ENCODE assay signal across 20 cellular contexts in the genomic region with DNA sequence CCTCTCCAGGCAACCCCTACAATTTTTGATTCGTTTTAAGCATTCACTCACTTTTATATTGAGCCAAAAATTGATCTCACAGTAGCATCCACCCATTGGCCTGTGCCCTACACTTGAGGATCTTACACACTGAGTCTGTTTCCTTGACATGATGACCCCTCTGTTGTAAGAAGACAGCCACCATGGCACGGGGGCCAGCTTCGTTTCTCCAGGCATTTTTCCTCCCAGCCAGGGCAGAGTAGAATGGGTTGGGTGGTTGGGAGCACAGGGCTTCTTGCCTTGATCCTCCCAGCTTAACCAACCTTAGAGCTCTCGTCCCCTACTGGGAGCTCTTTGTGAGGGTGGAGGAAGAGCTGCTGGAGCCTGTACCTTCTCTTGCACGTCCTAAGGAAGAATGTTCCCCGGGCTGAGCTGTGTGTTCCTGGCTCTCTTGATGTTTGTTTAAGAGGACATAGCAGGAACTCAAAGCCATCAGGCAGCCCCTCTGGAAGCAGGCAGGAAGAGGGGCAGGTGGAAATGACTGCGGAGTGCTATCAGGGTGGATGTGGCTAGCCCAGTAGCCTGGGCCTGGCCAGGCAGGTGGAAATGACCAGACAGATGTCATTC.
DNase-seq lines count a peak whose midpoint lies in the region; ATAC-seq and TF ChIP-seq lines count a peak whose summit lies in the region.
"Had no signal": no experiment of that assay in that cellular context is flagged by ENCODE, and none has a peak within 500 bp of the region (broad histone marks: within the 10 kb centered on the region; RNA-seq: fewer than 3 reads in every experiment).

No MANE protein-coding gene starts in this region.

- TF ChIP-seq POLR2A in upper lobe of left lung (IDR thresholded peaks at IDR 0.05), result no peak

- 78 to 79% methylated on average over 2 to 7 of the region's 7 CpGs for WGBS in endodermal cell (ENCODE audit: insufficient coverage in 1 of 2, insufficient read length in 1 of 2), 2 experiments
- 58 to 62% methylated on average over 6 to 7 of the region's 7 CpGs for WGBS in upper lobe of left lung, 2 donors

- H3K27me3 ChIP-seq in endodermal cell (ENCODE audit: control insufficient read depth, insufficient read depth, low read length, poor library complexity, severe bottlenecking), result no peaks in the 10 kb centered on the region
- no peaks in the 10 kb centered on the region for H3K27me3 ChIP-seq in upper lobe of left lung
- H3K27me3 ChIP-seq: gastroesophageal sphincter had no signal

- no peaks in the 10 kb centered on the region for H3K36me3 Mint-ChIP-seq in HFFc6 (ENCODE audit: low read depth)
- H3K36me3 Mint-ChIP-seq in endodermal cell (ENCODE audit: low read depth), result no peaks in the 10 kb centered on the region
- no peaks in the 10 kb centered on the region for H3K36me3 Mint-ChIP-seq in nephron (ENCODE audit: low read depth)

- H3K4me1 Mint-ChIP-seq in HFFc6 (ENCODE audit: low read depth), result peaks cover 67% of the 10 kb centered on the region
- peaks cover 30% of the 10 kb centered on the region for H3K4me1 Mint-ChIP-seq in endodermal cell
- H3K4me1 Mint-ChIP-seq in nephron, result peaks cover 68% of the 10 kb centered on the region

- H3K27ac Mint-ChIP-seq in HFFc6 (peak overlapping the region; percentile 77), endodermal cell (peak overlapping the region; percentile 31), nephron (peak overlapping the region; percentile 83 to 93 (median 85))

- no peak overlapping the region for H3K27ac ChIP-seq in endodermal cell (ENCODE audit: low read depth, low read length)
- peak overlapping the region in 3 of 4 donors; percentile 58 to 72 (median 58) for H3K27ac ChIP-seq in upper lobe of left lung
- H3K27ac ChIP-seq: SK-N-MC, VCaP had no signal

- H3K9me3 Mint-ChIP-seq in HFFc6 (no peaks in the 10 kb centered on the region), endodermal cell (no peaks in the 10 kb centered on the region), nephron (no peaks in the 10 kb centered on the region)

- DNase-seq in HFFc6 (no peak), endodermal cell (no peak), upper lobe of left lung (no peak), occipital lobe (lab: John Stamatoyannopoulos, UW) (no peak), NCI-H226 (no peak)
- DNase-seq: activated CD4-positive, alpha-beta T cell treated with anti-CD3 and anti-CD28 coated beads, Interleukin-2, amount 50 U/mL, for 1 hour; activated gamma-delta T cell; amniotic stem cell; DND-41; left cardiac atrium; NCI-H1105; NCI-H2081 treated with DMSO at 0.1 percent for 48 hours; NCI-H524; T-helper 2 cell had no signal

- no peak for TF ChIP-seq EP300 in upper lobe of left lung (IDR thresholded peaks at IDR 0.05)

- H3K4me1 ChIP-seq in endodermal cell (ENCODE audit: control insufficient read depth, insufficient read depth, low read length) (peaks cover 5% of the 10 kb centered on the region), upper lobe of left lung (peaks cover 21 to 32% (median 29%) of the 10 kb centered on the region in 4 donors)
- H3K4me1 ChIP-seq: HAP-1 had no signal

- H3K36me3 ChIP-seq in endodermal cell (ENCODE audit: control insufficient read depth, insufficient read depth, low read length) (no peaks in the 10 kb centered on the region), upper lobe of left lung (no peaks in the 10 kb centered on the region)
- H3K36me3 ChIP-seq: gastroesophageal sphincter, HAP-1 had no signal

- TF ChIP-seq CTCF in HFFc6 (IDR thresholded peaks at IDR 0.05), result no peak
- no peak for TF ChIP-seq CTCF in endodermal cell (conservative IDR thresholded peaks at IDR 0.05)
- no peak for TF ChIP-seq CTCF in nephron (IDR thresholded peaks at IDR 0.05; ENCODE audit: unreplicated experiment in 3 of 3)
- TF ChIP-seq CTCF in upper lobe of left lung (IDR thresholded peaks at IDR 0.05), result no peak

- no peak overlapping the region for H3K9ac ChIP-seq in endodermal cell (ENCODE audit: extremely low read depth, low read length, poor library complexity, severe bottlenecking)

- no peak overlapping the region for H3K4me3 ChIP-seq in endodermal cell (ENCODE audit: low read length)
- no peak overlapping the region for H3K4me3 ChIP-seq in upper lobe of left lung
- H3K4me3 ChIP-seq: gastroesophageal sphincter, HAP-1, SK-N-MC had no signal

- peaks cover 4% of the 10 kb centered on the region; the same call in 1 of the 2 replicates for H3K27me3 Mint-ChIP-seq in HFFc6 (ENCODE audit: insufficient read depth)
- H3K27me3 Mint-ChIP-seq in endodermal cell (ENCODE audit: insufficient read depth), result no peaks in the 10 kb centered on the region
- no peaks in the 10 kb centered on the region for H3K27me3 Mint-ChIP-seq in nephron (ENCODE audit: low read depth)

- H3K4me3 Mint-ChIP-seq in HFFc6 (no peak overlapping the region), endodermal cell (no peak overlapping the region), nephron (no peak overlapping the region)

- no peaks in the 10 kb centered on the region for H3K9me3 ChIP-seq in endodermal cell (ENCODE audit: control insufficient read depth, low read length)
- H3K9me3 ChIP-seq in upper lobe of left lung, result no peaks in the 10 kb centered on the region
- H3K9me3 ChIP-seq: gastroesophageal sphincter, HAP-1 had no signal

- ATAC-seq in upper lobe of left lung (ENCODE audit: low FRiP score in 2 of 2), result no peak
- ATAC-seq in HG02885 (IDR thresholded peaks at IDR 0.05; ENCODE audit: poor library complexity, unreplicated experiment), result no peak
- ATAC-seq: gastroesophageal sphincter had no signal

Comparison
In these comparisons a context has a peak if more than half of its experiments do, and no peak if none do; other contexts are left out.
1. H3K27ac Mint-ChIP-seq: peak in every context shown above with its lines; median percentile 85 in nephron; 77 in HFFc6; 31 in endodermal cell.